ENCODE assay signal across 23 cellular contexts in the genomic region with DNA sequence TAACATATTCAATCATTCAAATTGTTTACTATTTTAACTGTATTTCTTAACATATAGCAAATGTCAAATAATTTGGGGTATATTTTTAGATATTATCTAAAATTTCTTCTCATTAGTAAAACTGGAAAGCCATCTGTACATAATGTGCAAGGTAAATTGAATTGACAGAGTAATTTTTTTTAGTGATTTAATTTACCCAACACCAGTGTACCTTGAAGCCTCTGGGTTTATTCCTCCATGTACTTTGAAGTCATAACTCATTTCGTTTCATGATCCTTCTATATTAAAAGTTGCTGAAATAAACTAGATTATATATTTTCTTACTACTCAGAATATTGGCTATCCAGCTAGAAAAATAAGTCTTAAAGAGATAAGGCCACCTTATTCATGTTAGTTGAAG.
DNase-seq lines count a peak whose midpoint lies in the region; ATAC-seq and TF ChIP-seq lines count a peak whose summit lies in the region.
"Had no signal": no experiment of that assay in that cellular context is flagged by ENCODE, and none has a peak within 500 bp of the region (broad histone marks: within the 10 kb centered on the region; RNA-seq: fewer than 3 reads in every experiment).

No MANE protein-coding gene starts in this region.

- no peak overlapping the region for H3K4me3 ChIP-seq in PC-3 (ENCODE audit: low read length)
- no peak overlapping the region for H3K4me3 ChIP-seq in dorsolateral prefrontal cortex
- H3K4me3 ChIP-seq: A549, BLaER1, GM12878 had no signal

- CTCF ChIA-PET in PC-3 (lab: Charles Lee), result no interaction called here

- H3K79me2 ChIP-seq in PC-3 (ENCODE audit: low read length), result no peaks in the 10 kb centered on the region

- H3K4me1 ChIP-seq in PC-3 (ENCODE audit: insufficient read depth, low read length), result peaks cover 15% of the 10 kb centered on the region
- H3K4me1 ChIP-seq: BLaER1 had no signal

- no peaks in the 10 kb centered on the region for H4K20me1 ChIP-seq in PC-3 (ENCODE audit: low read length)
- H4K20me1 ChIP-seq: BLaER1 had no signal

- H2AFZ ChIP-seq in PC-3 (ENCODE audit: low read length), result no peak overlapping the region

- DNase-seq in PC-3, result no peak
- peak; percentile 70 for DNase-seq in SK-N-DZ (ENCODE audit: low spot score)
- DNase-seq in caudate nucleus (lab: John Stamatoyannopoulos, UW), result no peak
- DNase-seq in 8988T, result no peak
- no peak for DNase-seq in dorsolateral prefrontal cortex
- DNase-seq: ACHN; C1 segment of cervical spinal cord; CD4-positive, alpha-beta memory T cell; CD4-positive, CD25-positive, alpha-beta regulatory T cell; CD8-positive, alpha-beta memory T cell; COR-L47; DMS 273 treated with DMSO at 0.1 percent for 48 hours; DMS153; DMS79; DND-41; EL; GDM1 had no signal

- no TSS peak for BruUV-seq in PC-3 (replicated peaks; lab: Mats Ljungman, UMichigan)

- no peak overlapping the region for H3K9ac ChIP-seq in PC-3 (ENCODE audit: low read length)
- H3K9ac ChIP-seq: BLaER1 had no signal

- H3K4me2 ChIP-seq in PC-3 (ENCODE audit: low read length), result peak overlapping the region; percentile 49; the same call in 1 of the 2 replicates
- H3K4me2 ChIP-seq: A549, BLaER1 had no signal

- TF ChIP-seq CTCF in PC-3 (conservative IDR thresholded peaks at IDR 0.05; ENCODE audit: low read depth, low read length) (no peak), dorsolateral prefrontal cortex (IDR thresholded peaks at IDR 0.05 in 54 of 56, conservative IDR thresholded peaks at IDR 0.05 in 2 of 56; ENCODE audit: low read depth in 1 of 56, partially characterized antibody in 56 of 56) (no peak)

- ATAC-seq in PC-3 (no peak; the same call in 1 of the 2 replicates), SK-N-SH treated with all-trans-retinoic acid at 6 μM for 48 hours (peak; percentile 48), GM21526 (IDR thresholded peaks at IDR 0.05; ENCODE audit: low FRiP score, unreplicated experiment) (no peak)
- ATAC-seq: A549, GM12878 had no signal

- no peak overlapping the region for H3K27ac ChIP-seq in PC-3 (ENCODE audit: low read length)
- no peak overlapping the region for H3K27ac ChIP-seq in caudate nucleus (ENCODE audit: low read depth, low read length)
- no peak overlapping the region for H3K27ac ChIP-seq in dorsolateral prefrontal cortex
- H3K27ac ChIP-seq: A549, BLaER1 had no signal

- no peaks in the 10 kb centered on the region for H3K36me3 ChIP-seq in PC-3 (ENCODE audit: low read depth, low read length)
- H3K36me3 ChIP-seq: BE2C, BLaER1 had no signal

- H3K27me3 ChIP-seq in PC-3 (ENCODE audit: low read length), result no peaks in the 10 kb centered on the region
- no peaks in the 10 kb centered on the region for H3K27me3 ChIP-seq in dorsolateral prefrontal cortex
- H3K27me3 ChIP-seq: BE2C, BLaER1 had no signal

- no peaks in the 10 kb centered on the region for H3K9me2 ChIP-seq in PC-3 (replicated peaks; ENCODE audit: low read length)

- intact Hi-C loops in PC-3 (cut with micrococcal nuclease) (loop anchor here (2.0 to 10.0 kb wide), 2 partner anchors 114 to 446 kb away; no protein-coding TSS in a partner anchor), dorsolateral prefrontal cortex (cut with DNase I) (no loop called here)

- H3F3A ChIP-seq in PC-3 (ENCODE audit: low read length, unreplicated experiment), result no peaks in the 10 kb centered on the region

- no peaks in the 10 kb centered on the region for H3K9me3 ChIP-seq in PC-3 (ENCODE audit: low read length)
- H3K9me3 ChIP-seq: A549, BE2C, BLaER1 had no signal

- POLR2A ChIA-PET in PC-3 (lab: Charles Lee; ENCODE audit: unreplicated experiment), result no interaction called here

TF ChIP-seq in SK-N-SH treated with all-trans-retinoic acid at 6 μM for 48 hours, 23 proteins besides CTCF, POLR2A, EP300 and RAD21:
- TF ChIP-seq RARB (CRISPR knock-in tag; IDR thresholded peaks at IDR 0.05) (no peak), TCF4 (CRISPR knock-in tag; IDR thresholded peaks at IDR 0.05; ENCODE audit: borderline replicate concordance) (peak; percentile 57; the same call in 1 of the 2 replicates), ZFP3 (CRISPR knock-in tag; IDR thresholded peaks at IDR 0.05) (no peak)
TF ChIP-seq in SK-N-SH treated with all-trans-retinoic acid at 6 μM for 48 hours: peak in this region for 1.
